27 cellular contexts compared by ENCODE assay signal in genomic region chr2:235180642-235181041, GRCh38.
"Had no signal": no experiment of that assay in that cellular context is flagged by ENCODE, and none has a peak within 500 bp of the region (broad histone marks: within the 10 kb centered on the region; RNA-seq: fewer than 3 reads in every experiment).

No MANE protein-coding gene starts in this region.

- H3K27ac ChIP-seq: stomach, suprapubic skin, testis, thoracic aorta, thyroid gland, tibial artery, transverse colon, upper lobe of left lung, upper lobe of right lung, uterus, vagina had no signal

- ATAC-seq: stimulated activated effector memory CD8-positive, alpha-beta T cell treated with anti-CD3 and anti-CD28 coated beads, Interleukin-12 subunit alpha, Interleukin-12 subunit beta, amount 100 ng/mL, for 72 hours; stimulated activated memory B cell treated with anti-CD40 and anti-IgM and Interleukin-4, amounts not matched to agents 10 μg/mL and 1 μg/mL and 100 μg/mL, for 72 hours; stimulated activated naive B cell treated with anti-CD40 and anti-IgM and Interleukin-4, amounts not matched to agents 10 μg/mL and 1 μg/mL and 100 μg/mL, for 72 hours; stimulated activated naive CD8-positive, alpha-beta T cell treated with anti-CD3 and anti-CD28 coated beads, Interleukin-15, amount 100 ng/mL, for 72 hours; stimulated activated naive CD8-positive, alpha-beta T cell treated with anti-CD3 and anti-CD28 coated beads, Interleukin-15, Interleukin-2, amounts not matched to agents 100 U/mL and 50 U/mL, for 24 hours; upper lobe of right lung had no signal

- FAIRE-seq: urothelium cell line had no signal

- DNase-seq: stimulated activated CD4-positive, alpha-beta T cell treated with anti-CD3 and anti-CD28 coated beads, Interleukin-2, amount 100 ng/mL, for 48 hours; stimulated activated CD4-positive, alpha-beta T cell treated with anti-CD3 and anti-CD28 coated beads, Interleukin-4, amount 100 ng/mL, for 1 hour; stimulated activated CD4-positive, alpha-beta T cell treated with anti-CD3 and anti-CD28 coated beads, Interleukin-4, amount 100 ng/mL, for 24 hours; stimulated activated CD4-positive, alpha-beta T cell treated with anti-CD3 and anti-CD28 coated beads, Interleukin-4, amount 100 ng/mL, for 4 hours; stimulated activated CD8-positive, alpha-beta memory T cell treated with anti-CD3 and anti-CD28 coated beads, Interleukin-4, amount 100 ng/mL, for 48 hours; stimulated activated naive B cell treated with anti-CD40 and anti-IgM and Interleukin-4, amounts not matched to agents 10 μg/mL and 1 μg/mL and 100 μg/mL, for 72 hours; stimulated activated naive CD4-positive, alpha-beta T cell; stimulated activated naive CD4-positive, alpha-beta T cell treated with Interleukin-2 at 50 U/mL for 16 hours; stimulated activated naive CD8-positive, alpha-beta T cell treated with anti-CD3 and anti-CD28 coated beads, Interleukin-15, amount 100 ng/mL, for 72 hours; stimulated activated naive CD8-positive, alpha-beta T cell treated with anti-CD3 and anti-CD28 coated beads, Interleukin-15, Interleukin-2, amounts not matched to agents 100 U/mL and 50 U/mL, for 24 hours; stomach; substantia nigra; testis; thyroid gland; tibial artery; transverse colon; trophoblast cell; upper lobe of left lung; upper lobe of right lung; uterus had no signal

- H3K4me3 ChIP-seq: stomach, suprapubic skin, testis, thoracic aorta, thyroid gland, tibial artery, tibial nerve, transverse colon, upper lobe of left lung, upper lobe of right lung, uterus, vagina had no signal

- H3K9me3 ChIP-seq: suprapubic skin, testis, thoracic aorta, thyroid gland, tibial artery, tibial nerve, transverse colon, upper lobe of left lung, upper lobe of right lung, uterus, vagina had no signal

- H3K36me3 ChIP-seq: stomach, suprapubic skin, thoracic aorta, thyroid gland, tibial artery, tibial nerve, transverse colon, upper lobe of left lung, upper lobe of right lung, uterus, vagina had no signal

- H3K4me1 ChIP-seq: stomach, suprapubic skin, testis, thyroid gland, tibial artery, tibial nerve, transverse colon, upper lobe of left lung, upper lobe of right lung, uterus had no signal

- H3K27me3 ChIP-seq: testis, thyroid gland, tibial nerve, transverse colon, upper lobe of left lung, uterus, vagina had no signal
